Comparison of ENCODE assay signal across 8 cellular contexts in genomic region chr17:76408037-76408849, GRCh38. TPM values are rescaled to one million over a fixed set of nuclear protein-coding genes. Genes with fewer than 3 reads are reported as not detected.
DNase-seq lines count a peak whose midpoint lies in the region; ATAC-seq and TF ChIP-seq lines count a peak whose summit lies in the region.

No MANE protein-coding gene starts in this region.

- no peak overlapping the region for H3K27ac ChIP-seq in right cardiac atrium (ENCODE audit: low read length)

- H3K4me1 Mint-ChIP-seq in activated naive CD4-positive, alpha-beta T cell treated with anti-CD3 and anti-CD28 coated beads, Interleukin-2, amount 10 ng/mL, durations not matched to agents 7 days and 5 days, result peaks cover 6% of the 10 kb centered on the region

- CTCF ChIA-PET in activated naive CD4-positive, alpha-beta T cell treated with anti-CD3 and anti-CD28 coated beads, Interleukin-2, amount 10 ng/mL, durations not matched to agents 7 days and 5 days (lab: Charles Lee), result interaction anchor here (0.7 to 2.6 kb wide), 18 partner anchors 9 to 344 kb away, joined by 3 to 17 read pairs (median 4); no protein-coding TSS in a partner anchor

- no peaks in the 10 kb centered on the region for H3K27me3 Mint-ChIP-seq in activated naive CD4-positive, alpha-beta T cell treated with anti-CD3 and anti-CD28 coated beads, Interleukin-2, amount 10 ng/mL, durations not matched to agents 7 days and 5 days

- H3K4me3 ChIP-seq in right cardiac atrium (ENCODE audit: low read length), result no peak overlapping the region

- intact Hi-C loops in right cardiac atrium (cut with DNase I), result loop anchor here in 3 of 4 donors (5.0 to 10.0 kb wide), 4 partner anchors 39 to 99 kb away; partner anchors contain the start of gene UBE2O (in 1 of the 3)

- 76% methylated on average over 12 of the region's 12 CpGs for WGBS in right cardiac atrium

- no peaks in the 10 kb centered on the region for H3K9me3 Mint-ChIP-seq in activated naive CD4-positive, alpha-beta T cell treated with anti-CD3 and anti-CD28 coated beads, Interleukin-2, amount 10 ng/mL, durations not matched to agents 7 days and 5 days

- H3K9me3 ChIP-seq in right cardiac atrium (ENCODE audit: control insufficient read depth, low read length), result no peaks in the 10 kb centered on the region

- no peaks in the 10 kb centered on the region for H3K27me3 ChIP-seq in right cardiac atrium (ENCODE audit: control insufficient read depth, insufficient read depth)

- no peak overlapping the region for H3K4me3 Mint-ChIP-seq in activated naive CD4-positive, alpha-beta T cell treated with anti-CD3 and anti-CD28 coated beads, Interleukin-2, amount 10 ng/mL, durations not matched to agents 7 days and 5 days

- ATAC-seq in SK-N-SH treated with all-trans-retinoic acid at 6 μM for 48 hours (peak; percentile 80), right cardiac atrium (no peak), GM19395 (IDR thresholded peaks at IDR 0.05; ENCODE audit: unreplicated experiment) (no peak)

- H3K27ac Mint-ChIP-seq in activated naive CD4-positive, alpha-beta T cell treated with anti-CD3 and anti-CD28 coated beads, Interleukin-2, amount 10 ng/mL, durations not matched to agents 7 days and 5 days, result no peak overlapping the region

- DNase-seq in ELR (ENCODE audit: low read depth), result peak; percentile 77
- DNase-seq in LoVo (ENCODE audit: low spot score), result peak; percentile 68
- peak; percentile 85 for DNase-seq in activated naive CD4-positive, alpha-beta T cell treated with anti-CD3 and anti-CD28 coated beads, Interleukin-2, amount 10 ng/mL, durations not matched to agents 7 days and 5 days
- DNase-seq in right cardiac atrium, result peak in 2 of 3 donors; percentile 77 to 81
- DNase-seq in stimulated activated CD4-positive, alpha-beta T cell treated with anti-CD3 and anti-CD28 coated beads, Interleukin-1b, Interleukin-23, amount 100 ng/mL, for 1 hour (ENCODE audit: low read depth in 2 of 2), result peak; percentile 25 to 47
- DNase-seq in cortex of kidney (lab: John Stamatoyannopoulos, UW), result no peak

- H3K4me1 ChIP-seq in right cardiac atrium (ENCODE audit: control insufficient read depth, insufficient read depth, low read length), result peaks cover 8% of the 10 kb centered on the region

- peaks cover 13% of the 10 kb centered on the region for H3K36me3 Mint-ChIP-seq in activated naive CD4-positive, alpha-beta T cell treated with anti-CD3 and anti-CD28 coated beads, Interleukin-2, amount 10 ng/mL, durations not matched to agents 7 days and 5 days

TF ChIP-seq in SK-N-SH treated with all-trans-retinoic acid at 6 μM for 48 hours, 23 proteins besides CTCF, POLR2A, EP300 and RAD21:
- TF ChIP-seq CSDC2 (CRISPR knock-in tag; IDR thresholded peaks at IDR 0.05) (no peak), ZNF70 (CRISPR knock-in tag; IDR thresholded peaks at IDR 0.05) (no peak), POU6F1 (CRISPR knock-in tag; IDR thresholded peaks at IDR 0.05; ENCODE audit: borderline replicate concordance, low read depth) (no peak), TOX (CRISPR knock-in tag; IDR thresholded peaks at IDR 0.05; ENCODE audit: borderline replicate concordance) (no peak), ISL1 (CRISPR knock-in tag; IDR thresholded peaks at IDR 0.05) (no peak), ESRRG (CRISPR knock-in tag; IDR thresholded peaks at IDR 0.05) (no peak), ARNTL (CRISPR knock-in tag; IDR thresholded peaks at IDR 0.05; ENCODE audit: borderline replicate concordance, low read depth) (no peak), ZNF565 (CRISPR knock-in tag; conservative IDR thresholded peaks at IDR 0.05; ENCODE audit: low read depth) (no peak), ZNF8 (CRISPR knock-in tag; IDR thresholded peaks at IDR 0.05) (no peak), SNAI2 (CRISPR knock-in tag; IDR thresholded peaks at IDR 0.05) (no peak), ZFP3 (CRISPR knock-in tag; IDR thresholded peaks at IDR 0.05) (no peak), CREB5 (CRISPR knock-in tag; IDR thresholded peaks at IDR 0.05; ENCODE audit: low read depth) (no peak), PPARA (CRISPR knock-in tag; IDR thresholded peaks at IDR 0.05; ENCODE audit: borderline replicate concordance) (no peak), TSHZ2 (CRISPR knock-in tag; IDR thresholded peaks at IDR 0.05) (no peak), BACH2 (CRISPR knock-in tag; IDR thresholded peaks at IDR 0.05; ENCODE audit: borderline replicate concordance) (no peak), OSR1 (CRISPR knock-in tag; IDR thresholded peaks at IDR 0.05) (no peak)

RNA-seq across cellular contexts. Expression of gene SPHK1, which starts 23.8 kb away (rescaled TPM):
- total RNA-seq in right cardiac atrium, result 10 to 100 TPM in 1 of 4 donors, 1 to 10 TPM in 3; 3.5 to 13.6 (median 3.8) TPM
- polyA plus RNA-seq in right cardiac atrium, result 3.8 TPM

RNA-seq across cellular contexts. Expression of gene UBE2O, which starts 44.7 kb away (rescaled TPM):
- total RNA-seq in right cardiac atrium, result 10 to 100 TPM; 24.2 to 37.3 (median 34.1) TPM
- 23.0 TPM for polyA plus RNA-seq in right cardiac atrium

RNA-seq across cellular contexts. Expression of gene PRPSAP1, which starts 54.5 kb away (rescaled TPM):
- total RNA-seq in right cardiac atrium, result 10 to 100 TPM; 31.9 to 45.3 (median 39.1) TPM
- polyA plus RNA-seq in right cardiac atrium, result 37.4 TPM

RNA-seq across cellular contexts. Expression of gene AANAT, which starts 59.2 kb away (rescaled TPM):
- not detected for total RNA-seq in right cardiac atrium
- polyA plus RNA-seq in right cardiac atrium, result not detected
